8 cellular contexts compared by ENCODE assay signal in genomic region chr11:102110761-102111010, GRCh38. TPM values are rescaled to one million over a fixed set of nuclear protein-coding genes. Genes with fewer than 3 reads are reported as not detected.
DNase-seq lines count a peak whose midpoint lies in the region; ATAC-seq, FAIRE-seq and TF ChIP-seq lines count a peak whose summit lies in the region.

No MANE protein-coding gene starts in this region.

- H3K27ac ChIP-seq in RWPE1 (peak overlapping the region; percentile 99), heart right ventricle (peak overlapping the region; percentile 94 to 99 (median 98)), skin epidermis (peak overlapping the region; percentile 91 to 99 (median 97))

- CTCF ChIA-PET in RWPE1 (lab: Yijun Ruan, JAX) = interaction anchor here (0.6 kb wide), 1 partner anchor 485 kb away, joined by 4 read pairs; no protein-coding TSS in a partner anchor

- intact Hi-C loops in heart right ventricle (cut with DNase I) = loop anchor here in 6 of 10 donors (2.0 to 10.0 kb wide), 8 partner anchors 37 to 157 kb away; partner anchors contain the start of gene CFAP300 (in 1 of the 6)

- peak; percentile 37 for ATAC-seq in GM21526 (IDR thresholded peaks at IDR 0.05; ENCODE audit: low FRiP score, unreplicated experiment)
- ATAC-seq in heart right ventricle = peak in 4 of 8 donors; percentile 3 to 47 (median 6)

- no peaks in the 10 kb centered on the region for H3K9me3 ChIP-seq in heart right ventricle

- POLR2A ChIA-PET in RWPE1 (lab: Yijun Ruan, JAX; ENCODE audit: low non-redundant PET) = interaction anchor here (0.7 kb wide), 1 partner anchor 96 kb away, joined by 3 read pairs; no protein-coding TSS in a partner anchor

- FAIRE-seq in frontal cortex (lab: Jason Lieb, UNC) = no peak

- TF ChIP-seq CTCF in AG10803 (conservative IDR thresholded peaks at IDR 0.05; ENCODE audit: low read length) = no peak
- TF ChIP-seq CTCF in RWPE1 (conservative IDR thresholded peaks at IDR 0.05; ENCODE audit: low read depth) = no peak
- TF ChIP-seq CTCF in heart right ventricle (IDR thresholded peaks at IDR 0.05) = no peak

- DNase-seq in AG10803 (ENCODE audit: low read depth) = no peak
- DNase-seq in RWPE1 (ENCODE audit: low spot score) = peak; percentile 13
- no peak for DNase-seq in heart right ventricle
- no peak for DNase-seq in erythroblast (lab: John Stamatoyannopoulos, UW)
- DNase-seq in frontal cortex (ENCODE audit: low spot score in 2 of 2) = no peak
- DNase-seq in NCI-H446 treated with DMSO at 0.1 percent for 48 hours (lab: John Stamatoyannopoulos, UW) = no peak

- peak overlapping the region; percentile 91 for H3K4me3 ChIP-seq in AG10803 (ENCODE audit: low read length)
- H3K4me3 ChIP-seq in heart right ventricle = peak overlapping the region; percentile 74 to 98 (median 89)
- peak overlapping the region; percentile 65 to 91 (median 75) for H3K4me3 ChIP-seq in skin epidermis

- TF ChIP-seq POLR2A in erythroblast (IDR thresholded peaks at IDR 0.05; ENCODE audit: low read length) = no peak

- peaks cover 0 to 44% (median 34%) of the 10 kb centered on the region in 9 donors for H3K4me1 ChIP-seq in heart right ventricle

- H3K27me3 ChIP-seq in heart right ventricle = peaks cover 0 to 80% (median 0%) of the 10 kb centered on the region in 7 donors

- WGBS in heart right ventricle, 2 donors = 0 to 1% methylated on average over 21 to 31 of the region's 31 CpGs

- peaks cover 0 to 17% (median 0%) of the 10 kb centered on the region in 9 donors for H3K36me3 ChIP-seq in heart right ventricle

RNA-seq across cellular contexts. Expression of gene YAP1, which starts 0.4 kb away (rescaled TPM):
- 10 to 100 TPM; 56.5 to 91.3 (median 68.7) TPM for total RNA-seq in heart right ventricle
- 10 to 100 TPM; 15.7 to 19.8 TPM for polyA plus RNA-seq in heart right ventricle
- total RNA-seq in frontal cortex = 11.0 TPM
